ENCODE assay signal across 9 cellular contexts in the genomic region with DNA sequence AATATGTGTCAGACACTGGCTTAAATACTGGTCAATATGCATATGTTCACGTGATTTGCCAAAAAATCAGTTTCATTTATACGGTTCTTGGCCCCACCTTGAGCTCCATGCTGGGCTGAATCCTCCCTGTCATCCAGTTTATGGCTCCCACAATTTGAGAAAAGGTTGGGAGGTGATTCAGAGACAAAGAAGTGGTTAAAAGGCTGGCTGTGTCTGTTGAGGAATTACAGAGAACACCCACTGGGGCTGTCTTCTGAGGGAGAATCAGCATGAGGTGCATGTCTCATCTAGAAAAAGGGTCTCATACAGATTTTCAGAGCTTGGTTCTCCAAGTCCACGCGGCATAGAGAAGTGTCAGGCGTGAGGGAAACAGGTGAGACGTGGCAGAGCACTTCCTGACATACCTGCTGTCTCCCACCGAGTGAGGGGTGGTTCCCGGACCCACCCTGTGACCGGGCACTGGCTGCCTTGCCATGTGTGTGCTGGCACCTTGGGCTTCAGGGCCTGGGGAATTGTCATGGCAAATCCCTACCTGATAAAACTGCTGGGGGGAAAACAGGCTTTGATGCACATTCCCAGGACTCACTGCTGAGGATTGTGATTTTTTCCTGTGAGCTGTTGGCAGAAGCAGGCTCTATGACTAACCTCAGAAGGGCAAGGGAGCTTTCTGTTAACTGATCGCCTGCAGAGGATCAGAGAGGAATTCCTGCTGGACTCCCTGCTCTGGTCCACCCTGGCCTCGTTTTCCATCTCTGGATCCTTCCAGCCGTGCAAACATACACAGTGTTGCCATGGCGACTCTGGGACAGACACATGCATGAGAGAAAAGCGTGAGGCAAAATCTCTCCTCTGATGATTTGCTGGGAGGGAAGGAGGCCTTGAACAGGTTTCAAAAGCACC.
DNase-seq lines count a peak whose midpoint lies in the region; ATAC-seq and TF ChIP-seq lines count a peak whose summit lies in the region.
"Had no signal": no experiment of that assay in that cellular context is flagged by ENCODE, and none has a peak within 500 bp of the region (broad histone marks: within the 10 kb centered on the region; RNA-seq: fewer than 3 reads in every experiment).

No MANE protein-coding gene starts in this region.

- H3K27ac ChIP-seq in SK-N-SH (ENCODE audit: low read depth in 2 of 2, low read length in 1 of 2): peak overlapping the region in 1 of 2 experiments; percentile 80; a peak in 2 of 4 replicates
- no peak overlapping the region for H3K27ac ChIP-seq in effector memory CD4-positive, alpha-beta T cell (ENCODE audit: insufficient read depth, low read length, poor library complexity, severe bottlenecking)
- H3K27ac ChIP-seq in CD8-positive, alpha-beta T cell (ENCODE audit: low read depth, low read length): no peak overlapping the region

- no peaks in the 10 kb centered on the region for H3K9me3 Mint-ChIP-seq in CD8-positive, alpha-beta T cell

- H3K4me3 Mint-ChIP-seq in CD8-positive, alpha-beta T cell: no peak overlapping the region

- H3K36me3 Mint-ChIP-seq in CD8-positive, alpha-beta T cell: no peaks in the 10 kb centered on the region

- H3K9ac ChIP-seq in SK-N-SH: peak overlapping the region; percentile 46; the same call in 1 of the 2 replicates

- H3K9me3 ChIP-seq in SK-N-SH: no peaks in the 10 kb centered on the region
- H3K9me3 ChIP-seq in effector memory CD4-positive, alpha-beta T cell (ENCODE audit: control insufficient read depth, low read length): no peaks in the 10 kb centered on the region
- H3K9me3 ChIP-seq in CD8-positive, alpha-beta T cell (ENCODE audit: low read length): no peaks in the 10 kb centered on the region

- no peaks in the 10 kb centered on the region for H3K36me3 ChIP-seq in SK-N-SH (replicated peaks in 1 of 2; ENCODE audit: control insufficient read depth in 1 of 2, insufficient read depth in 2 of 2, low read length in 1 of 2)
- H3K36me3 ChIP-seq in effector memory CD4-positive, alpha-beta T cell (ENCODE audit: control insufficient read depth, insufficient read depth, low read length): no peaks in the 10 kb centered on the region
- H3K36me3 ChIP-seq in CD8-positive, alpha-beta T cell (ENCODE audit: insufficient read depth, low read length): no peaks in the 10 kb centered on the region

- H3K27me3 ChIP-seq in SK-N-SH (ENCODE audit: insufficient read depth): no peaks in the 10 kb centered on the region
- H3K27me3 ChIP-seq in effector memory CD4-positive, alpha-beta T cell (replicated peaks; ENCODE audit: control insufficient read depth, insufficient read depth, low read length, poor library complexity, severe bottlenecking): no peaks in the 10 kb centered on the region
- H3K27me3 ChIP-seq in CD8-positive, alpha-beta T cell (ENCODE audit: insufficient read depth, low read length): no peaks in the 10 kb centered on the region

- H3K9me2 ChIP-seq in SK-N-SH: no peaks in the 10 kb centered on the region

- peaks cover 0 to 25% of the 10 kb centered on the region in 2 experiments; a peak in 2 of 4 replicates for H3K4me1 ChIP-seq in SK-N-SH (ENCODE audit: control insufficient read depth in 1 of 2, insufficient read depth in 2 of 2, low read depth in 1 of 2, low read length in 1 of 2)
- H3K4me1 ChIP-seq in effector memory CD4-positive, alpha-beta T cell (ENCODE audit: control insufficient read depth, insufficient read depth, low read length, poor library complexity, severe bottlenecking): no peaks in the 10 kb centered on the region
- H3K4me1 ChIP-seq in CD8-positive, alpha-beta T cell (ENCODE audit: insufficient read depth, low read length): no peaks in the 10 kb centered on the region

- intact Hi-C loops in posterior vena cava (cut with DNase I): no loop called here
- intact Hi-C loops in CD8-positive, alpha-beta T cell (cut with DNase I, micrococcal nuclease): no loop called here

- peak overlapping the region; percentile 32; the same call in 1 of the 2 replicates for H3K4me2 ChIP-seq in SK-N-SH

- POLR2A ChIA-PET in SK-N-SH (lab: Yijun Ruan, JAX): no interaction called here
- POLR2A ChIA-PET in CD8-positive, alpha-beta T cell (lab: Charles Lee): no interaction called here

- no peak for TF ChIP-seq RAD21 in SK-N-SH (IDR thresholded peaks at IDR 0.05; ENCODE audit: low read length)

- H2AFZ ChIP-seq in SK-N-SH (ENCODE audit: low read depth): no peak overlapping the region

- DNase-seq in COLO668 (lab: John Stamatoyannopoulos, UW; ENCODE audit: unreplicated experiment) (peak; percentile 44), SK-N-SH (peak; percentile 44), glomerular visceral epithelial cell (ENCODE audit: extremely low spot score) (peak; percentile 85), posterior vena cava (ENCODE audit: low spot score) (peak; percentile 91), UCSD-AML1 (lab: John Stamatoyannopoulos, UW; ENCODE audit: unreplicated experiment) (no peak)
- no peak for DNase-seq in effector memory CD4-positive, alpha-beta T cell
- no peak for DNase-seq in CD8-positive, alpha-beta T cell

- H3K27me3 Mint-ChIP-seq in CD8-positive, alpha-beta T cell (ENCODE audit: low read depth): peaks cover 5% of the 10 kb centered on the region

- H3K79me2 ChIP-seq in SK-N-SH (ENCODE audit: insufficient read depth): no peaks in the 10 kb centered on the region

- no peak overlapping the region for H3K4me3 ChIP-seq in SK-N-SH (ENCODE audit: low read depth in 2 of 2, low read length in 1 of 2)
- no peak overlapping the region for H3K4me3 ChIP-seq in effector memory CD4-positive, alpha-beta T cell (ENCODE audit: insufficient read depth, low read depth, low read length, poor library complexity, severe bottlenecking)
- no peak overlapping the region for H3K4me3 ChIP-seq in CD8-positive, alpha-beta T cell (ENCODE audit: low read depth, low read length)

- TF ChIP-seq CTCF in SK-N-SH (IDR thresholded peaks at IDR 0.05): no peak
- TF ChIP-seq CTCF in CD8-positive, alpha-beta T cell (IDR thresholded peaks at IDR 0.05): no peak

- ATAC-seq in HG03159 (IDR thresholded peaks at IDR 0.05; ENCODE audit: unreplicated experiment): no peak
- no peak for ATAC-seq in CD8-positive, alpha-beta T cell

- peak in 1 of 2 experiments; percentile 45; a peak in 1 of 4 replicates for TF ChIP-seq EP300 in SK-N-SH (IDR thresholded peaks at IDR 0.05; ENCODE audit: borderline replicate concordance in 1 of 2, low read depth in 1 of 2, low read length in 1 of 2)

- no peak overlapping the region for H3K27ac Mint-ChIP-seq in CD8-positive, alpha-beta T cell
- H3K27ac Mint-ChIP-seq: progenitor cell of endocrine pancreas had no signal

- no peaks in the 10 kb centered on the region for H3K4me1 Mint-ChIP-seq in CD8-positive, alpha-beta T cell (ENCODE audit: low read depth)

- H4K20me1 ChIP-seq in SK-N-SH (ENCODE audit: insufficient read depth): no peaks in the 10 kb centered on the region

- 66% methylated on average over 12 of the region's 14 CpGs for WGBS in SK-N-SH (ENCODE audit: low lambda C conversion rate)

- H3F3A ChIP-seq in SK-N-SH (replicated peaks; ENCODE audit: insufficient read depth): peaks cover 8% of the 10 kb centered on the region

- CTCF ChIA-PET in SK-N-SH (lab: Yijun Ruan, JAX): interaction anchor here (1.1 kb wide), 1 partner anchor 237 kb away, joined by 3 read pairs; no protein-coding TSS in a partner anchor
- CTCF ChIA-PET in CD8-positive, alpha-beta T cell (lab: Charles Lee): no interaction called here

TF ChIP-seq in SK-N-SH, 30 proteins besides CTCF, POLR2A, EP300 and RAD21 (continues in another document):
- TF ChIP-seq YY1 (IDR thresholded peaks at IDR 0.05; ENCODE audit: low read depth): no peak
- no peak for TF ChIP-seq RCOR1 (IDR thresholded peaks at IDR 0.05; ENCODE audit: low read length)
- TF ChIP-seq RXRA (IDR thresholded peaks at IDR 0.05; ENCODE audit: borderline replicate concordance, low read depth): peak; percentile 35; the same call in 1 of the 2 replicates
- TF ChIP-seq TEAD4 (IDR thresholded peaks at IDR 0.05; ENCODE audit: borderline replicate concordance, insufficient read depth): 0 out of 2 replicates have a peak, but pooled peaks have one; percentile 21
- no peak for TF ChIP-seq SIN3A (IDR thresholded peaks at IDR 0.05; ENCODE audit: borderline replicate concordance, low read depth, low read length)
- no peak for TF ChIP-seq SMC3 (IDR thresholded peaks at IDR 0.05; ENCODE audit: low read depth, low read length)
- peak; percentile 53; the same call in 1 of the 2 replicates for TF ChIP-seq FOSL2 (IDR thresholded peaks at IDR 0.05; ENCODE audit: borderline replicate concordance, low read depth)
- TF ChIP-seq USF1 (IDR thresholded peaks at IDR 0.05; ENCODE audit: borderline replicate concordance, low read depth): no peak
- no peak for TF ChIP-seq POLR2AphosphoS5 (IDR thresholded peaks at IDR 0.05; ENCODE audit: low read depth, low read length)
- TF ChIP-seq, protein P1, sequence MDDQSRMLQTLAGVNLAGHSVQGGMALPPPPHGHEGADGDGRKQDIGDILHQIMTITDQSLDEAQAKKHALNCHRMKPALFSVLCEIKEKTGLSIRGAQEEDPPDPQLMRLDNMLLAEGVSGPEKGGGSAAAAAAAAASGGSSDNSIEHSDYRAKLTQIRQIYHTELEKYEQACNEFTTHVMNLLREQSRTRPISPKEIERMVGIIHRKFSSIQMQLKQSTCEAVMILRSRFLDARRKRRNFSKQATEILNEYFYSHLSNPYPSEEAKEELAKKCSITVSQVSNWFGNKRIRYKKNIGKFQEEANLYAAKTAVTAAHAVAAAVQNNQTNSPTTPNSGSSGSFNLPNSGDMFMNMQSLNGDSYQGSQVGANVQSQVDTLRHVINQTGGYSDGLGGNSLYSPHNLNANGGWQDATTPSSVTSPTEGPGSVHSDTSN (IDR thresholded peaks at IDR 0.05): peak; percentile 53
- peak; percentile 78 for TF ChIP-seq TCF12 (IDR thresholded peaks at IDR 0.05)
- peak; percentile 74 for TF ChIP-seq NFIC (IDR thresholded peaks at IDR 0.05; ENCODE audit: borderline replicate concordance)
- no peak for TF ChIP-seq TAF1 (IDR thresholded peaks at IDR 0.05; ENCODE audit: borderline replicate concordance, low read depth, low read length)

Comparison
In these comparisons a context has a peak if more than half of its experiments do, and no peak if none do; other contexts are left out.
1. DNase-seq: peak in COLO668 (single experiment), SK-N-SH (single experiment), glomerular visceral epithelial cell (single experiment) and posterior vena cava (single experiment); none in UCSD-AML1 (single experiment), effector memory CD4-positive, alpha-beta T cell (0 of 3) and CD8-positive, alpha-beta T cell (0 of 7).